Comparison of ENCODE assay signal across 1 cellular context in the genomic region with DNA sequence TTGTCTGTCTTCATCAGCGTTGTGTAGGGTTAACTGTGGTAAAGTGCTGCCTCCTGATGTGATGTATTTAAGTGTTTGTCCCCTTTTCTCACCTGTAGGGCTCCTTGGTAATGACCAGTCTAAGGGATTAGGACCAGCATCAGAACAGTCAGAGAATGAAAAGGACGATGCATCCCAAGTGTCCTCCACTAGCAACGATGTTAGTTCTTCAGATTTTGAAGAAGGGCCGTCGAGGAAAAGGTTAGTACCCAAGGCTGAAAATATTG.
TF ChIP-seq lines count a peak whose summit lies in the region.

No MANE protein-coding gene starts in this region.

TF ChIP-seq in IMR-90, 13 proteins besides CTCF, POLR2A, EP300 and RAD21 (continued from another document):
- TF ChIP-seq CHD1 (IDR thresholded peaks at IDR 0.05; ENCODE audit: low read depth, low read length) = no peak
- no peak for TF ChIP-seq MAZ (IDR thresholded peaks at IDR 0.05; ENCODE audit: borderline replicate concordance, low read depth, low read length)
- TF ChIP-seq, protein P1, sequence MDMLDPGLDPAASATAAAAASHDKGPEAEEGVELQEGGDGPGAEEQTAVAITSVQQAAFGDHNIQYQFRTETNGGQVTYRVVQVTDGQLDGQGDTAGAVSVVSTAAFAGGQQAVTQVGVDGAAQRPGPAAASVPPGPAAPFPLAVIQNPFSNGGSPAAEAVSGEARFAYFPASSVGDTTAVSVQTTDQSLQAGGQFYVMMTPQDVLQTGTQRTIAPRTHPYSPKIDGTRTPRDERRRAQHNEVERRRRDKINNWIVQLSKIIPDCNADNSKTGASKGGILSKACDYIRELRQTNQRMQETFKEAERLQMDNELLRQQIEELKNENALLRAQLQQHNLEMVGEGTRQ (IDR thresholded peaks at IDR 0.05; ENCODE audit: low read depth, low read length) = no peak
- no peak for TF ChIP-seq MXI1 (IDR thresholded peaks at IDR 0.05; ENCODE audit: borderline replicate concordance, low read depth, low read length)
- TF ChIP-seq MAFK (IDR thresholded peaks at IDR 0.05; ENCODE audit: low read depth, low read length) = no peak
- TF ChIP-seq ELK1 (IDR thresholded peaks at IDR 0.05; ENCODE audit: borderline replicate concordance, low read depth, low read length) = no peak
- TF ChIP-seq RCOR1 (IDR thresholded peaks at IDR 0.05; ENCODE audit: insufficient replicate concordance, low read length) = no peak
- TF ChIP-seq CEBPB (IDR thresholded peaks at IDR 0.05; ENCODE audit: low read depth, low read length) = no peak
- no peak for TF ChIP-seq SMC3 (IDR thresholded peaks at IDR 0.05; ENCODE audit: low read depth, low read length)
- TF ChIP-seq FOS (IDR thresholded peaks at IDR 0.05; ENCODE audit: low read depth, low read length) = no peak
- no peak for TF ChIP-seq BHLHE40 (IDR thresholded peaks at IDR 0.05; ENCODE audit: low read depth, low read length)
- TF ChIP-seq NFE2L2 (IDR thresholded peaks at IDR 0.05; ENCODE audit: low read depth, low read length) = no peak
